In the genomic region with DNA sequence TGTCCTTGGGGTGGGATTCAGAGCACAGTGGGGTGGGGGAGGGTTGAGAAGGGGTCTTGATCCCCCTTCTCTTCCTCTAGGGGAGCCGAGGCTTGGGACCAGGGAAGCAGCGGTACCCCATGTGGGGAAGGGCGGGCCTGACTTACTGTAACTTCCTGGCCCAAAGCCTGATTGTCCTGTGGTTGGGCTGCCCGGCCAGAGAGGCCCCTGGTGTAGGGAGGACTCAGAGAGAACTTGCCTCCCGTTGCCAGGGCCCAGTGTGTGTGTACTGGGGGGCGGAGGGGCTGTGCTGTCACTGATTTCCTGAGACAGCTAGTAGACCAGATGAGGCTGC, we compare ENCODE assay signal across 9 cellular contexts. TPM values are rescaled to one million over a fixed set of nuclear protein-coding genes. Genes with fewer than 3 reads are reported as not detected.
A peak's percentile ranks its signal among the peaks of the same experiment; 100 is the strongest.
DNase-seq lines count a peak whose midpoint lies in the region; ATAC-seq and FAIRE-seq lines count a peak whose summit lies in the region.
"Had no signal": no experiment of that assay in that cellular context is flagged by ENCODE, and none has a peak within 500 bp of the region (broad histone marks: within the 10 kb centered on the region; RNA-seq: fewer than 3 reads in every experiment).

No MANE protein-coding gene starts in this region.

- H3K36me3 Mint-ChIP-seq in stimulated activated naive CD8-positive, alpha-beta T cell treated with anti-CD3 and anti-CD28 coated beads, Interleukin-15, Interleukin-2, amounts not matched to agents 100 ng/mL and 50 ng/mL, for 24 hours (ENCODE audit: low read depth): no peaks in the 10 kb centered on the region
- no peaks in the 10 kb centered on the region for H3K36me3 Mint-ChIP-seq in activated T-helper 17 cell treated with anti-CD3 and anti-CD28 coated beads, Interleukin-2, amount 50 U/mL, for 72 hours (ENCODE audit: low read depth)

- peak overlapping the region; percentile 54 for H3K4me3 Mint-ChIP-seq in stimulated activated naive CD8-positive, alpha-beta T cell treated with anti-CD3 and anti-CD28 coated beads, Interleukin-15, Interleukin-2, amounts not matched to agents 100 ng/mL and 50 ng/mL, for 24 hours
- H3K4me3 Mint-ChIP-seq in activated T-helper 17 cell treated with anti-CD3 and anti-CD28 coated beads, Interleukin-2, amount 50 U/mL, for 72 hours: peak overlapping the region; percentile 74

- no peaks in the 10 kb centered on the region for H3K27me3 Mint-ChIP-seq in stimulated activated naive CD8-positive, alpha-beta T cell treated with anti-CD3 and anti-CD28 coated beads, Interleukin-15, Interleukin-2, amounts not matched to agents 100 ng/mL and 50 ng/mL, for 24 hours
- no peaks in the 10 kb centered on the region for H3K27me3 Mint-ChIP-seq in activated T-helper 17 cell treated with anti-CD3 and anti-CD28 coated beads, Interleukin-2, amount 50 U/mL, for 72 hours

- no peak for DNase-seq in stimulated activated naive CD8-positive, alpha-beta T cell treated with anti-CD3 and anti-CD28 coated beads, Interleukin-15, Interleukin-2, amounts not matched to agents 100 U/mL and 50 U/mL, for 24 hours
- peak in 25 of 42 donors; percentile 25 to 76 (median 47) for DNase-seq in head of caudate nucleus
- DNase-seq in skeletal muscle cell (ENCODE audit: low read depth): no peak
- no peak for DNase-seq in small intestine
- DNase-seq in activated CD4-positive, CD25-positive, alpha-beta regulatory T cell treated with anti-CD3 and anti-CD28 coated beads, Interleukin-2, amount 50 U/mL, for 72 hours: no peak

- intact Hi-C loops in head of caudate nucleus (cut with DNase I): no loop called here

- H3K4me1 Mint-ChIP-seq in stimulated activated naive CD8-positive, alpha-beta T cell treated with anti-CD3 and anti-CD28 coated beads, Interleukin-15, Interleukin-2, amounts not matched to agents 100 ng/mL and 50 ng/mL, for 24 hours (ENCODE audit: low read depth): peaks cover 60% of the 10 kb centered on the region
- peaks cover 52% of the 10 kb centered on the region for H3K4me1 Mint-ChIP-seq in activated T-helper 17 cell treated with anti-CD3 and anti-CD28 coated beads, Interleukin-2, amount 50 U/mL, for 72 hours

- no peaks in the 10 kb centered on the region for H3K27me3 ChIP-seq in small intestine (ENCODE audit: control insufficient read depth in 2 of 2, insufficient read depth in 2 of 2, low read length in 2 of 2)
- H3K27me3 ChIP-seq: cardiac muscle cell had no signal

- no peaks in the 10 kb centered on the region for H3K9me3 Mint-ChIP-seq in stimulated activated naive CD8-positive, alpha-beta T cell treated with anti-CD3 and anti-CD28 coated beads, Interleukin-15, Interleukin-2, amounts not matched to agents 100 ng/mL and 50 ng/mL, for 24 hours
- no peaks in the 10 kb centered on the region for H3K9me3 Mint-ChIP-seq in activated T-helper 17 cell treated with anti-CD3 and anti-CD28 coated beads, Interleukin-2, amount 50 U/mL, for 72 hours

- H3K4me3 ChIP-seq in skeletal muscle cell (ENCODE audit: low read depth, low read length) (peak overlapping the region; percentile 7), small intestine (ENCODE audit: low read depth in 1 of 2, low read length in 2 of 2) (no peak overlapping the region)
- H3K4me3 ChIP-seq: cardiac muscle cell had no signal

- H3K27ac Mint-ChIP-seq in stimulated activated naive CD8-positive, alpha-beta T cell treated with anti-CD3 and anti-CD28 coated beads, Interleukin-15, Interleukin-2, amounts not matched to agents 100 ng/mL and 50 ng/mL, for 24 hours: peak overlapping the region; percentile 83
- H3K27ac Mint-ChIP-seq in activated T-helper 17 cell treated with anti-CD3 and anti-CD28 coated beads, Interleukin-2, amount 50 U/mL, for 72 hours: peak overlapping the region; percentile 81

- FAIRE-seq in small intestine (lab: Jason Lieb, UNC): no peak

- no peak for ATAC-seq in stimulated activated naive CD8-positive, alpha-beta T cell treated with anti-CD3 and anti-CD28 coated beads, Interleukin-15, Interleukin-2, amounts not matched to agents 100 U/mL and 50 U/mL, for 24 hours
- ATAC-seq in activated T-helper 17 cell treated with anti-CD3 and anti-CD28 coated beads, Interleukin-2, amount 50 U/mL, for 72 hours (replicated peaks): peak; percentile 7
- ATAC-seq in HG02642 (IDR thresholded peaks at IDR 0.05; ENCODE audit: poor library complexity, unreplicated experiment): no peak

- H3K9me3 ChIP-seq in small intestine (ENCODE audit: control insufficient read depth, low read depth): no peaks in the 10 kb centered on the region

- H3K36me3 ChIP-seq in small intestine (ENCODE audit: control insufficient read depth in 2 of 2, insufficient read depth in 2 of 2, low read length in 2 of 2): no peaks in the 10 kb centered on the region
- H3K36me3 ChIP-seq: cardiac muscle cell had no signal

- peak overlapping the region in 1 of 2 donors; percentile 88 for H3K27ac ChIP-seq in small intestine (ENCODE audit: low read depth in 1 of 2, low read length in 1 of 2)
- H3K27ac ChIP-seq: cardiac muscle cell had no signal

- H3K4me1 ChIP-seq in small intestine (ENCODE audit: control insufficient read depth in 2 of 2, insufficient read depth in 1 of 2, low read depth in 1 of 2, low read length in 1 of 2): peaks cover 2 to 3% of the 10 kb centered on the region in 2 donors

- 19 to 33% (median 23%) methylated on average over 5 to 6 of the region's 6 CpGs for WGBS in small intestine, 3 donors

RNA-seq across cellular contexts. Expression of gene SOCS3, which starts 16.8 kb away (rescaled TPM):
- 100 to 1,000 TPM; 129 to 175 TPM for total RNA-seq in activated T-helper 17 cell treated with anti-CD3 and anti-CD28 coated beads, Interleukin-2, amount 50 U/mL, for 72 hours
- polyA plus RNA-seq in small intestine: 10 to 100 TPM in 1 of 3 donors, 1 to 10 TPM in 2; 3.4 to 67.3 (median 6.5) TPM

RNA-seq across cellular contexts. Expression of gene PGS1, which starts 35.4 kb away (rescaled TPM):
- 100 to 1,000 TPM in 1 of 2 donors, 10 to 100 TPM in 1; 76.1 to 101 TPM for total RNA-seq in activated T-helper 17 cell treated with anti-CD3 and anti-CD28 coated beads, Interleukin-2, amount 50 U/mL, for 72 hours
- 10 to 100 TPM; 14.9 to 24.9 (median 16.1) TPM for polyA plus RNA-seq in small intestine

Comparison
In these comparisons a context has a peak if more than half of its experiments do, and no peak if none do; other contexts are left out.
1. DNase-seq: peak in head of caudate nucleus (25 of 42); none in stimulated activated naive CD8-positive, alpha-beta T cell treated with anti-CD3 and anti-CD28 coated beads, Interleukin-15, Interleukin-2, amounts not matched to agents 100 U/mL and 50 U/mL, for 24 hours (single experiment), skeletal muscle cell (single experiment), small intestine (single experiment) and activated CD4-positive, CD25-positive, alpha-beta regulatory T cell treated with anti-CD3 and anti-CD28 coated beads, Interleukin-2, amount 50 U/mL, for 72 hours (single experiment).